ENCODE assay signal across 9 cellular contexts in genomic region chr3:53804697-53805462, GRCh38. TPM values are rescaled to one million over a fixed set of nuclear protein-coding genes. Genes with fewer than 3 reads are reported as not detected.
A peak's percentile ranks its signal among the peaks of the same experiment; 100 is the strongest.
DNase-seq lines count a peak whose midpoint lies in the region; ATAC-seq and TF ChIP-seq lines count a peak whose summit lies in the region.
"Had no signal": no experiment of that assay in that cellular context is flagged by ENCODE, and none has a peak within 500 bp of the region (broad histone marks: within the 10 kb centered on the region; RNA-seq: fewer than 3 reads in every experiment).

No MANE protein-coding gene starts in this region.

- H3K4me3 ChIP-seq in cardiac fibroblast (replicated peaks in 1 of 2; ENCODE audit: low read depth in 2 of 2, low read length in 2 of 2) (no peak overlapping the region), sigmoid colon (no peak overlapping the region), colonic mucosa (no peak overlapping the region)
- H3K4me3 ChIP-seq: suprapubic skin had no signal

- peak; percentile 52 to 54 for DNase-seq in cardiac fibroblast (ENCODE audit: low read depth in 2 of 2)
- DNase-seq in sigmoid colon, result peak; percentile 40
- no peak for DNase-seq in GM20000 (ENCODE audit: low spot score)
- DNase-seq in DMS 273 (lab: John Stamatoyannopoulos, UW; ENCODE audit: unreplicated experiment), result no peak
- DNase-seq in colonic mucosa, result no peak
- DNase-seq in stimulated activated CD4-positive, alpha-beta T cell treated with anti-CD3 and anti-CD28 coated beads, Interleukin-4, amount 100 ng/mL, for 4 hours, result no peak

- intact Hi-C loops in sigmoid colon (cut with DNase I), result no loop called here
- intact Hi-C loops in colonic mucosa (cut with DNase I), result no loop called here

- H3K27me3 ChIP-seq in sigmoid colon (no peaks in the 10 kb centered on the region), colonic mucosa (no peaks in the 10 kb centered on the region)
- H3K27me3 ChIP-seq: suprapubic skin had no signal

- no peak overlapping the region for H3K9ac ChIP-seq in colonic mucosa (ENCODE audit: low read depth in 2 of 2, low read length in 2 of 2)

- WGBS in sigmoid colon, 2 donors, result 80 to 85% methylated on average over 14 of the region's 14 CpGs

- TF ChIP-seq EP300 in sigmoid colon (IDR thresholded peaks at IDR 0.05), result no peak

- H3K27ac ChIP-seq in sigmoid colon (no peak overlapping the region), colonic mucosa (no peak overlapping the region)
- H3K27ac ChIP-seq: suprapubic skin had no signal

- peak; percentile 57 for ATAC-seq in GM18909 (IDR thresholded peaks at IDR 0.05; ENCODE audit: poor library complexity, unreplicated experiment)
- ATAC-seq in HG03135 (IDR thresholded peaks at IDR 0.05; ENCODE audit: unreplicated experiment), result peak; percentile 68

- no peaks in the 10 kb centered on the region for H3K36me3 ChIP-seq in sigmoid colon
- no peaks in the 10 kb centered on the region for H3K36me3 ChIP-seq in colonic mucosa
- H3K36me3 ChIP-seq: suprapubic skin had no signal

- TF ChIP-seq CTCF in cardiac fibroblast (IDR thresholded peaks at IDR 0.05; ENCODE audit: low read depth, low read length) (no peak), sigmoid colon (IDR thresholded peaks at IDR 0.05) (no peak), GM20000 (IDR thresholded peaks at IDR 0.05; ENCODE audit: extremely low read depth, missing control alignments) (no peak), colonic mucosa (IDR thresholded peaks at IDR 0.05) (no peak)

- TF ChIP-seq POLR2A in sigmoid colon (IDR thresholded peaks at IDR 0.05), result no peak

- no peaks in the 10 kb centered on the region for H3K9me3 ChIP-seq in sigmoid colon
- H3K9me3 ChIP-seq in colonic mucosa, result no peaks in the 10 kb centered on the region
- H3K9me3 ChIP-seq: suprapubic skin had no signal

- peaks cover 0 to 18% (median 0%) of the 10 kb centered on the region in 4 donors for H3K4me1 ChIP-seq in sigmoid colon
- peaks cover 7% of the 10 kb centered on the region for H3K4me1 ChIP-seq in colonic mucosa

RNA-seq across cellular contexts. Expression of gene CHDH, which starts 41.3 kb away (rescaled TPM):
- total RNA-seq in sigmoid colon (1 to 10 TPM; 1.1 to 1.8 (median 1.7) TPM), colonic mucosa (10 to 100 TPM; 41.5 to 48.6 TPM)
- 1 to 10 TPM; 5.4 to 9.5 (median 6.8) TPM for polyA plus RNA-seq in sigmoid colon

RNA-seq across cellular contexts. Expression of gene IL17RB, which starts 41.5 kb away (rescaled TPM):
- total RNA-seq in sigmoid colon (1 to 10 TPM; 1.1 to 2.8 (median 1.7) TPM), colonic mucosa (10 to 100 TPM; 18.6 to 25.7 TPM)
- polyA plus RNA-seq in sigmoid colon, result 1 to 10 TPM; 1.2 to 9.0 (median 2.8) TPM

Comparison
In these comparisons a context has a peak if more than half of its experiments do, and no peak if none do; other contexts are left out.
1. DNase-seq: peak in cardiac fibroblast (2 of 2) and sigmoid colon (single experiment); none in GM20000 (single experiment), DMS 273 (single experiment), colonic mucosa (single experiment) and stimulated activated CD4-positive, alpha-beta T cell treated with anti-CD3 and anti-CD28 coated beads, Interleukin-4, amount 100 ng/mL, for 4 hours (0 of 2).
2. RNA of gene CHDH, which starts 41.3 kb away (total RNA-seq): 41.5 to 48.6 TPM in colonic mucosa; 1.1 to 1.8 TPM in sigmoid colon; every median in the first group is over 10 times any median in the second.
3. RNA of gene IL17RB, which starts 41.5 kb away (total RNA-seq): 18.6 to 25.7 TPM in colonic mucosa; 1.1 to 2.8 TPM in sigmoid colon; every median in the first group is over 4 times any median in the second.